Comparison of ENCODE assay signal across 11 cellular contexts in the genomic region with DNA sequence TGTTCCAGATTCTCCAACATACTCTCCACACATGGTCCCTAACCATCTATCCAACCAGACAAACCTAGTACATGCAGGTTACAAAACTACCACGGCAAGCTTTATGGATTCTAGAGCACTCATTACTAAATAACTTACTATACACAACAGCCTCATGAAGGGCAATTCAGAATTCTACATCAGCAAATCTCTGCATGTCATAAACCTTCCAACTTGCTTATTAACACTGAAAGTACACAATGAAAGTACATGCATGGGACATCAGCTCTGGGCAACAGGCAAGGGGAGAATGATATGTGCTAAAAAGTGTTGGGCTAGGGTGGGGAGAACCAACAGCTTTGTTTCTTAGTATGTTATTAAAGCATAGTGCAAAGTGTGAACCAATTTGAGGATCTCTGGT.
DNase-seq lines count a peak whose midpoint lies in the region; ATAC-seq and TF ChIP-seq lines count a peak whose summit lies in the region.
"Had no signal": no experiment of that assay in that cellular context is flagged by ENCODE, and none has a peak within 500 bp of the region (broad histone marks: within the 10 kb centered on the region; RNA-seq: fewer than 3 reads in every experiment).

No MANE protein-coding gene starts in this region.

- H3K27ac ChIP-seq in GM23338 (ENCODE audit: low read depth) (no peak overlapping the region), breast epithelium (no peak overlapping the region)
- H3K27ac ChIP-seq in CD8-positive, alpha-beta memory T cell (ENCODE audit: low read depth, low read length) = no peak overlapping the region

- TF ChIP-seq CTCF in GM23338 (conservative IDR thresholded peaks at IDR 0.05; ENCODE audit: low read depth in 2 of 2) (no peak), WTC11 (IDR thresholded peaks at IDR 0.05) (no peak), neural crest cell (conservative IDR thresholded peaks at IDR 0.05) (no peak), breast epithelium (IDR thresholded peaks at IDR 0.05) (no peak)

- no peak for ATAC-seq in GM23338
- no peak for ATAC-seq in WTC11
- ATAC-seq in left colon = peak; percentile 66
- ATAC-seq in HG03039 (IDR thresholded peaks at IDR 0.05; ENCODE audit: unreplicated experiment) = no peak
- ATAC-seq in HG02610 (IDR thresholded peaks at IDR 0.05; ENCODE audit: unreplicated experiment) = no peak

- H4K20me1 ChIP-seq in GM23338 (replicated peaks; ENCODE audit: insufficient read depth) = peaks cover 46% of the 10 kb centered on the region

- H3K4me1 Mint-ChIP-seq in GM23338 = peaks cover 36% of the 10 kb centered on the region
- peaks cover 40% of the 10 kb centered on the region for H3K4me1 Mint-ChIP-seq in WTC11
- peaks cover 54% of the 10 kb centered on the region for H3K4me1 Mint-ChIP-seq in neural crest cell
- H3K4me1 Mint-ChIP-seq in CD8-positive, alpha-beta memory T cell = peaks cover 0 to 13% (median 6%) of the 10 kb centered on the region in 3 donors

- intact Hi-C loops in left colon (cut with DNase I, micrococcal nuclease) = loop anchor here (10.0 kb wide), 2 partner anchors 56 to 196 kb away; no protein-coding TSS in a partner anchor
- intact Hi-C loops in breast epithelium (cut with DNase I; ENCODE audit: low total_unique reads) = no loop called here

- H3K27me3 ChIP-seq in GM23338 (ENCODE audit: insufficient read depth) (no peaks in the 10 kb centered on the region), breast epithelium (no peaks in the 10 kb centered on the region)
- no peaks in the 10 kb centered on the region for H3K27me3 ChIP-seq in CD8-positive, alpha-beta memory T cell (ENCODE audit: insufficient read depth, low read length, poor library complexity, severe bottlenecking)

- peaks cover 29% of the 10 kb centered on the region for H3K4me1 ChIP-seq in GM23338 (ENCODE audit: insufficient read depth)
- H3K4me1 ChIP-seq in CD8-positive, alpha-beta memory T cell (ENCODE audit: insufficient read depth, low read length) = no peaks in the 10 kb centered on the region
- H3K4me1 ChIP-seq in breast epithelium = no peaks in the 10 kb centered on the region

- H3K27ac Mint-ChIP-seq in GM23338 (0 out of 2 replicates have a peak overlapping the region, but pooled peaks have one; percentile 6), WTC11 (peak overlapping the region; percentile 16; the same call in 1 of the 2 replicates), neural crest cell (ENCODE audit: unreplicated experiment) (peak overlapping the region; percentile 31)
- peak overlapping the region in 1 of 8 donors; percentile 11 for H3K27ac Mint-ChIP-seq in CD8-positive, alpha-beta memory T cell
- H3K27ac Mint-ChIP-seq: CD4-positive, alpha-beta T cell; H9 had no signal

- H3K27me3 Mint-ChIP-seq in GM23338 (ENCODE audit: insufficient read depth, low read depth, poor library complexity) (peaks cover 3% of the 10 kb centered on the region), WTC11 (ENCODE audit: low read depth) (no peaks in the 10 kb centered on the region), neural crest cell (ENCODE audit: low read depth) (no peaks in the 10 kb centered on the region)
- H3K27me3 Mint-ChIP-seq in CD8-positive, alpha-beta memory T cell = no peaks in the 10 kb centered on the region
- H3K27me3 Mint-ChIP-seq: CD4-positive, alpha-beta T cell had no signal

- DNase-seq in GM23338 (ENCODE audit: low spot score) (no peak), WTC11 (ENCODE audit: low spot score) (no peak), left colon (no peak), neural crest cell (ENCODE audit: low read depth, low spot score) (no peak), breast epithelium (ENCODE audit: low spot score in 2 of 2) (no peak)
- no peak for DNase-seq in CD8-positive, alpha-beta memory T cell
- DNase-seq: CD4-positive, alpha-beta T cell; GOT3; H9 had no signal

- H3K9me2 ChIP-seq in GM23338 (ENCODE audit: insufficient read depth) = no peaks in the 10 kb centered on the region

- H3K79me2 ChIP-seq in GM23338 (replicated peaks; ENCODE audit: insufficient read depth) = peaks cover 43% of the 10 kb centered on the region

- H3K36me3 Mint-ChIP-seq in GM23338 (ENCODE audit: low read depth) = peaks cover 70% of the 10 kb centered on the region
- peaks cover 64% of the 10 kb centered on the region for H3K36me3 Mint-ChIP-seq in WTC11
- H3K36me3 Mint-ChIP-seq in neural crest cell (ENCODE audit: low read depth) = peaks cover 20% of the 10 kb centered on the region
- peaks cover 0 to 1% (median 0%) of the 10 kb centered on the region in 3 donors for H3K36me3 Mint-ChIP-seq in CD8-positive, alpha-beta memory T cell

- H3K9me3 Mint-ChIP-seq in GM23338 (no peaks in the 10 kb centered on the region), WTC11 (no peaks in the 10 kb centered on the region), neural crest cell (no peaks in the 10 kb centered on the region)
- peaks cover 0 to 10% (median 0%) of the 10 kb centered on the region in 5 donors for H3K9me3 Mint-ChIP-seq in CD8-positive, alpha-beta memory T cell
- H3K9me3 Mint-ChIP-seq: CD4-positive, alpha-beta T cell; H9 had no signal

- H3K4me3 Mint-ChIP-seq in GM23338 = no peak overlapping the region
- no peak overlapping the region for H3K4me3 Mint-ChIP-seq in WTC11
- no peak overlapping the region for H3K4me3 Mint-ChIP-seq in neural crest cell
- H3K4me3 Mint-ChIP-seq in CD8-positive, alpha-beta memory T cell = no peak overlapping the region
- H3K4me3 Mint-ChIP-seq: CD4-positive, alpha-beta T cell; H9 had no signal

- H3K4me3 ChIP-seq in GM23338 (no peak overlapping the region), breast epithelium (no peak overlapping the region)
- H3K4me3 ChIP-seq in CD8-positive, alpha-beta memory T cell (ENCODE audit: low read length) = no peak overlapping the region

- no peak for TF ChIP-seq POLR2A in breast epithelium (IDR thresholded peaks at IDR 0.05)

- H3K36me3 ChIP-seq in GM23338 (ENCODE audit: insufficient read depth) (peaks cover 39% of the 10 kb centered on the region; the same call in 1 of the 2 replicates), breast epithelium (no peaks in the 10 kb centered on the region)
- no peaks in the 10 kb centered on the region for H3K36me3 ChIP-seq in CD8-positive, alpha-beta memory T cell (ENCODE audit: insufficient read depth, low read length)

- H3K4me2 ChIP-seq in GM23338 = no peak overlapping the region

- no peaks in the 10 kb centered on the region for H3F3A ChIP-seq in GM23338 (replicated peaks; ENCODE audit: low read depth)

- CTCF ChIA-PET in WTC11 (lab: Charles Lee) = no interaction called here
- CTCF ChIA-PET in CD8-positive, alpha-beta memory T cell (lab: Charles Lee) = no interaction called here

- no peak overlapping the region for H2AFZ ChIP-seq in GM23338

- no peaks in the 10 kb centered on the region for H3K9me3 ChIP-seq in CD8-positive, alpha-beta memory T cell (ENCODE audit: low read length)
- no peaks in the 10 kb centered on the region for H3K9me3 ChIP-seq in breast epithelium

- POLR2A ChIA-PET in WTC11 (lab: Charles Lee) = no interaction called here
- POLR2A ChIA-PET in CD8-positive, alpha-beta memory T cell (lab: Charles Lee) = no interaction called here

TF ChIP-seq in GM23338, 12 proteins besides CTCF, POLR2A, EP300 and RAD21 (continues in another document):
- TF ChIP-seq ETS1 (IDR thresholded peaks at IDR 0.05) = no peak

TF ChIP-seq in WTC11, 78 proteins besides CTCF, POLR2A, EP300 and RAD21:
- no peak for TF ChIP-seq RORB (CRISPR knock-in tag; IDR thresholded peaks at IDR 0.05)
- no peak for TF ChIP-seq SOX15 (CRISPR knock-in tag; IDR thresholded peaks at IDR 0.05)
- TF ChIP-seq ZNF138 (CRISPR knock-in tag; conservative IDR thresholded peaks at IDR 0.05) = no peak
- no peak for TF ChIP-seq E2F1 (CRISPR knock-in tag; IDR thresholded peaks at IDR 0.05)
- TF ChIP-seq ZNF671 (CRISPR knock-in tag; IDR thresholded peaks at IDR 0.05) = no peak
- no peak for TF ChIP-seq JAZF1 (CRISPR knock-in tag; IDR thresholded peaks at IDR 0.05)
- no peak for TF ChIP-seq KAT7 (CRISPR knock-in tag; IDR thresholded peaks at IDR 0.05; ENCODE audit: borderline replicate concordance)
- TF ChIP-seq, protein P1, sequence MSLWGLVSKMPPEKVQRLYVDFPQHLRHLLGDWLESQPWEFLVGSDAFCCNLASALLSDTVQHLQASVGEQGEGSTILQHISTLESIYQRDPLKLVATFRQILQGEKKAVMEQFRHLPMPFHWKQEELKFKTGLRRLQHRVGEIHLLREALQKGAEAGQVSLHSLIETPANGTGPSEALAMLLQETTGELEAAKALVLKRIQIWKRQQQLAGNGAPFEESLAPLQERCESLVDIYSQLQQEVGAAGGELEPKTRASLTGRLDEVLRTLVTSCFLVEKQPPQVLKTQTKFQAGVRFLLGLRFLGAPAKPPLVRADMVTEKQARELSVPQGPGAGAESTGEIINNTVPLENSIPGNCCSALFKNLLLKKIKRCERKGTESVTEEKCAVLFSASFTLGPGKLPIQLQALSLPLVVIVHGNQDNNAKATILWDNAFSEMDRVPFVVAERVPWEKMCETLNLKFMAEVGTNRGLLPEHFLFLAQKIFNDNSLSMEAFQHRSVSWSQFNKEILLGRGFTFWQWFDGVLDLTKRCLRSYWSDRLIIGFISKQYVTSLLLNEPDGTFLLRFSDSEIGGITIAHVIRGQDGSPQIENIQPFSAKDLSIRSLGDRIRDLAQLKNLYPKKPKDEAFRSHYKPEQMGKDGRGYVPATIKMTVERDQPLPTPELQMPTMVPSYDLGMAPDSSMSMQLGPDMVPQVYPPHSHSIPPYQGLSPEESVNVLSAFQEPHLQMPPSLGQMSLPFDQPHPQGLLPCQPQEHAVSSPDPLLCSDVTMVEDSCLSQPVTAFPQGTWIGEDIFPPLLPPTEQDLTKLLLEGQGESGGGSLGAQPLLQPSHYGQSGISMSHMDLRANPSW (CRISPR knock-in tag; conservative IDR thresholded peaks at IDR 0.05; ENCODE audit: low read depth) = no peak
- no peak for TF ChIP-seq CREB1 (CRISPR knock-in tag; IDR thresholded peaks at IDR 0.05)
- TF ChIP-seq RELA (CRISPR knock-in tag; IDR thresholded peaks at IDR 0.05; ENCODE audit: borderline replicate concordance) = no peak
